Comparison of ENCODE assay signal across 8 cellular contexts in genomic region chr2:8543412-8544167, GRCh38.
DNase-seq lines count a peak whose midpoint lies in the region; ATAC-seq and TF ChIP-seq lines count a peak whose summit lies in the region.

No MANE protein-coding gene starts in this region.

- peak overlapping the region; percentile 73 for H3K4me3 Mint-ChIP-seq in CD4-positive, alpha-beta T cell
- peak overlapping the region; percentile 51 to 56 (median 54) for H3K4me3 Mint-ChIP-seq in T-cell

- no peak overlapping the region for H3K4me3 ChIP-seq in astrocyte of the spinal cord (ENCODE audit: low read depth, low read length)
- no peak overlapping the region for H3K4me3 ChIP-seq in mesodermal cell (ENCODE audit: extremely low read depth, insufficient read depth, low read length, poor library complexity, severe bottlenecking)
- no peak overlapping the region for H3K4me3 ChIP-seq in stomach

- H3K36me3 ChIP-seq in mesodermal cell (ENCODE audit: control insufficient read depth, insufficient read depth, low read length) = no peaks in the 10 kb centered on the region
- H3K36me3 ChIP-seq in stomach = no peaks in the 10 kb centered on the region

- WGBS in mesodermal cell (ENCODE audit: insufficient coverage in 2 of 2), 2 experiments = 85 to 94% methylated on average over 24 to 25 of the region's 28 CpGs
- 54 to 74% (median 70%) methylated on average over 19 to 28 of the region's 28 CpGs for WGBS in stomach, 5 donors

- H3K27ac Mint-ChIP-seq in CD4-positive, alpha-beta T cell = peak overlapping the region; percentile 89
- H3K27ac Mint-ChIP-seq in T-cell = peak overlapping the region; percentile 86 to 89

- peaks cover 30% of the 10 kb centered on the region for H3K4me1 ChIP-seq in mesodermal cell (ENCODE audit: control insufficient read depth, insufficient read depth, low read length, poor library complexity, severe bottlenecking)
- H3K4me1 ChIP-seq in stomach = peaks cover 18 to 50% (median 27%) of the 10 kb centered on the region in 4 donors

- H3K36me3 Mint-ChIP-seq in CD4-positive, alpha-beta T cell (ENCODE audit: low read depth) = no peaks in the 10 kb centered on the region
- no peaks in the 10 kb centered on the region for H3K36me3 Mint-ChIP-seq in T-cell

- H3K9me3 Mint-ChIP-seq in CD4-positive, alpha-beta T cell = no peaks in the 10 kb centered on the region
- no peaks in the 10 kb centered on the region for H3K9me3 Mint-ChIP-seq in T-cell

- DNase-seq in CD4-positive, alpha-beta T cell = peak in 3 of 10 experiments; percentile 11 to 30 (median 18)
- DNase-seq in T-cell = peak in 23 of 34 experiments; percentile 6 to 62 (median 24)
- peak; percentile 86 for DNase-seq in astrocyte of the spinal cord (ENCODE audit: low read depth, low spot score)
- peak; percentile 49 for DNase-seq in stomach
- DNase-seq in OCI-M2 (lab: John Stamatoyannopoulos, UW; ENCODE audit: unreplicated experiment) = no peak

- H3K27ac ChIP-seq in CD4-positive, alpha-beta T cell (ENCODE audit: low read depth, low read length) = peak overlapping the region; percentile 17
- peak overlapping the region; percentile 1 for H3K27ac ChIP-seq in mesodermal cell (ENCODE audit: low read depth, low read length, severe bottlenecking)
- H3K27ac ChIP-seq in stomach = peak overlapping the region; percentile 45 to 82 (median 71)

- in situ Hi-C loops in astrocyte of the spinal cord (cut with HindIII; ENCODE audit: low sequenced_read_pairs) = no loop called here

- no peak for TF ChIP-seq POLR2A in stomach (IDR thresholded peaks at IDR 0.05)

- no peaks in the 10 kb centered on the region for H3K27me3 Mint-ChIP-seq in CD4-positive, alpha-beta T cell
- H3K27me3 Mint-ChIP-seq in T-cell = no peaks in the 10 kb centered on the region

- H3K27me3 ChIP-seq in CD4-positive, alpha-beta T cell (ENCODE audit: control insufficient read depth, insufficient read depth, low read length) = no peaks in the 10 kb centered on the region
- no peaks in the 10 kb centered on the region for H3K27me3 ChIP-seq in stomach

- H3K4me1 Mint-ChIP-seq in CD4-positive, alpha-beta T cell (ENCODE audit: low read depth) = peaks cover 53% of the 10 kb centered on the region
- H3K4me1 Mint-ChIP-seq in T-cell = peaks cover 60 to 83% (median 71%) of the 10 kb centered on the region in 3 donors

- no peak for TF ChIP-seq EP300 in stomach (IDR thresholded peaks at IDR 0.05)

- H3K9me3 ChIP-seq in CD4-positive, alpha-beta T cell (ENCODE audit: control insufficient read depth, low read length) = no peaks in the 10 kb centered on the region
- H3K9me3 ChIP-seq in mesodermal cell (ENCODE audit: control insufficient read depth, low read length) = no peaks in the 10 kb centered on the region
- H3K9me3 ChIP-seq in stomach = no peaks in the 10 kb centered on the region

- POLR2A ChIA-PET in CD4-positive, alpha-beta T cell (lab: Charles Lee) = interaction anchor here (0.6 to 3.2 kb wide), 8 partner anchors 31 to 206 kb away, joined by 3 to 25 read pairs (median 4); partner anchors contain the start of gene ID2
- POLR2A ChIA-PET in T-cell (lab: Charles Lee) = interaction anchor here in 1 of 2 donors (1.1 kb wide), 1 partner anchor 29 kb away, joined by 4 read pairs; no protein-coding TSS in a partner anchor

- peak; percentile 27 for ATAC-seq in CD4-positive, alpha-beta T cell (ENCODE audit: poor library complexity)
- peak; percentile 71 for ATAC-seq in GM19397 (IDR thresholded peaks at IDR 0.05; ENCODE audit: unreplicated experiment)
- peak; percentile 68 for ATAC-seq in HG03442 (IDR thresholded peaks at IDR 0.05; ENCODE audit: unreplicated experiment)
- ATAC-seq in T-cell (replicated peaks in 1 of 4) = peak; percentile 7 to 45 (median 17)

- TF ChIP-seq CTCF in CD4-positive, alpha-beta T cell (IDR thresholded peaks at IDR 0.05) = no peak
- TF ChIP-seq CTCF in astrocyte of the spinal cord (IDR thresholded peaks at IDR 0.05; ENCODE audit: low read depth, low read length) (no peak), stomach (IDR thresholded peaks at IDR 0.05) (no peak)

- intact Hi-C loops in CD4-positive, alpha-beta T cell (cut with DNase I, micrococcal nuclease) = loop anchor here in 1 of 2 experiments (5.0 to 10.0 kb wide), 2 partner anchors 89 to 139 kb away; partner anchors contain the start of gene ID2
- intact Hi-C loops in stomach (cut with DNase I; ENCODE audit: low total_unique reads) = no loop called here

- CTCF ChIA-PET in CD4-positive, alpha-beta T cell (lab: Charles Lee) = interaction anchor here (0.6 to 2.0 kb wide), 4 partner anchors 18 to 137 kb away, joined by 3 to 12 read pairs (median 6); no protein-coding TSS in a partner anchor
- CTCF ChIA-PET in T-cell (lab: Charles Lee) = interaction anchor here in 1 of 2 donors (0.5 to 0.7 kb wide), 2 partner anchors 58 to 135 kb away, joined by 3 to 4 read pairs; no protein-coding TSS in a partner anchor

Comparison
In these comparisons a context has a peak if more than half of its experiments do, and no peak if none do; other contexts are left out.
1. ATAC-seq: peak in every context shown above with its lines; median percentile 71 in GM19397; 68 in HG03442; 27 in CD4-positive, alpha-beta T cell; 17 in T-cell.
2. H3K27ac ChIP-seq: peak in every context shown above with its lines; median percentile 71 in stomach; 17 in CD4-positive, alpha-beta T cell; 1 in mesodermal cell.